Comparison of ENCODE assay signal across 24 cellular contexts in the genomic region with DNA sequence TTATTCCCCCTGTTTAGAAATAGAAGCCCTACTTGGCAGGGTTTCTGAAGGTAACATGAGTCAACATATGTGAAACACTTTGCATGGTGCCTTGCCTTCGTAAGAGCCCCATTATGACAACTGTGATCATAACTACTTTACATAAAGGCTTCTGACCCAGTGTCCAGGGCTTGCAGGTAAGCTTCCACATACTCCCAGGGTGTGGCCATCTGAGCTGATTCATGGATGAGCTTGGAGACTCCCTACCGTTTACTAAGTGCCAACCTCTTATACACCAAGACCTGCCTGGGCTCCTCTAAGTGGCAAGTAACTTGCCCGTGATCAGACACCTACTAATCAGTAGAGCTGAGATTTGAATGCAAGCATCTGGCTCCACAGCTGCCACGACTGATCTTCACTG.
"Had no signal": no experiment of that assay in that cellular context is flagged by ENCODE, and none has a peak within 500 bp of the region (broad histone marks: within the 10 kb centered on the region; RNA-seq: fewer than 3 reads in every experiment).

No MANE protein-coding gene starts in this region.

- H3K4me3 Mint-ChIP-seq: activated T-cell treated with anti-CD3 and anti-CD28 coated beads, Interleukin-2, amount 50 U/mL, for 4 hours; nephron had no signal

- H3K4me1 Mint-ChIP-seq: nephron had no signal

- H3K27ac Mint-ChIP-seq: nephron had no signal

- H3K4me3 ChIP-seq: cardiac muscle cell, lower lobe of right lung, right lobe of liver, thoracic aorta, upper lobe of left lung had no signal

- H3K4me1 ChIP-seq: lower lobe of right lung, parathyroid adenoma, right lobe of liver, upper lobe of left lung had no signal

- ATAC-seq: activated CD4-positive, CD25-positive, alpha-beta regulatory T cell treated with anti-CD3 and anti-CD28 coated beads, Interleukin-2, amount 50 U/mL, for 24 hours; activated T-cell treated with anti-CD3 and anti-CD28 coated beads, Interleukin-2, amount 50 U/mL, for 4 hours; lower lobe of right lung had no signal

- H3K9me3 ChIP-seq: lower lobe of right lung, right lobe of liver, thoracic aorta, upper lobe of left lung had no signal

- FAIRE-seq: astrocyte, small intestine had no signal

- DNase-seq: activated CD4-positive, alpha-beta T cell treated with anti-CD3 and anti-CD28 coated beads, Interleukin-2, amount 50 U/mL, for 1 hour; activated CD8-positive, alpha-beta memory T cell treated with anti-CD3 and anti-CD28 coated beads, Interleukin-2, amount 50 U/mL, for 4 hours; activated naive CD4-positive, alpha-beta T cell treated with anti-CD3 and anti-CD28 coated beads, Interleukin-2, amount 50 U/mL, for 16 hours; activated T-cell treated with anti-CD3 and anti-CD28 coated beads, Interleukin-2, amount 50 U/mL, for 4 hours; dermis blood vessel endothelial cell; effector memory CD4-positive, alpha-beta T cell; foreskin melanocyte; hypothalamus; lower lobe of right lung; midbrain; right lobe of liver; small intestine; stimulated activated CD4-positive, alpha-beta T cell treated with anti-CD3 and anti-CD28 coated beads, Interleukin-15, amount 100 ng/mL, for 24 hours; stimulated activated CD4-positive, alpha-beta T cell treated with anti-CD3 and anti-CD28 coated beads, Interleukin-2, amount 100 ng/mL, for 48 hours; T-helper 1 cell; T1000; upper lobe of left lung had no signal

- H3K9me3 Mint-ChIP-seq: activated T-cell treated with anti-CD3 and anti-CD28 coated beads, Interleukin-2, amount 50 U/mL, for 4 hours; nephron had no signal

- H3K36me3 ChIP-seq: cardiac muscle cell, lower lobe of right lung, right lobe of liver, thoracic aorta, upper lobe of left lung had no signal

- H3K27me3 ChIP-seq: cardiac muscle cell, right lobe of liver, upper lobe of left lung had no signal

- H3K27ac ChIP-seq: cardiac muscle cell, epithelial cell of prostate, lower lobe of right lung, parathyroid adenoma, right lobe of liver, thoracic aorta, upper lobe of left lung had no signal
